ENCODE assay signal across 10 cellular contexts in genomic region chr14:32932921-32933622, GRCh38. TPM values are rescaled to one million over a fixed set of nuclear protein-coding genes. Genes with fewer than 3 reads are reported as not detected.
DNase-seq lines count a peak whose midpoint lies in the region; ATAC-seq, FAIRE-seq and TF ChIP-seq lines count a peak whose summit lies in the region.
"Had no signal": no experiment of that assay in that cellular context is flagged by ENCODE, and none has a peak within 500 bp of the region (broad histone marks: within the 10 kb centered on the region; RNA-seq: fewer than 3 reads in every experiment).

No MANE protein-coding gene starts in this region.

- no peak overlapping the region for H3K56ac ChIP-seq in H1 (replicated peaks; ENCODE audit: insufficient read length, low read depth, low read length)

- peak overlapping the region; percentile 78 to 98 for H3K4me2 ChIP-seq in H1 (ENCODE audit: insufficient read depth in 1 of 2, low read depth in 2 of 2, low read length in 2 of 2)

- H3K14ac ChIP-seq in H1 (ENCODE audit: insufficient read length), result no peak overlapping the region

- H2AFZ ChIP-seq in H1 (ENCODE audit: low read length), result peak overlapping the region; percentile 95

- peaks cover 1% of the 10 kb centered on the region for H3K9me3 Mint-ChIP-seq in activated CD8-positive, alpha-beta memory T cell treated with anti-CD3 and anti-CD28 coated beads, Interleukin-2, amount 10 ng/mL, durations not matched to agents 7 days and 5 days (ENCODE audit: low read depth)
- peaks cover 0 to 7% of the 10 kb centered on the region in 2 donors for H3K9me3 Mint-ChIP-seq in effector memory CD8-positive, alpha-beta T cell

- no peak overlapping the region for H2BK120ac ChIP-seq in H1 (replicated peaks; ENCODE audit: low read depth, low read length)

- peak overlapping the region; percentile 80 for H3K4me3 ChIP-seq in HUES6 (ENCODE audit: low read depth, low read length)
- peak overlapping the region; percentile 58 to 82 (median 60) for H3K4me3 ChIP-seq in H1 (ENCODE audit: extremely low read depth in 1 of 4, insufficient read depth in 2 of 4, low read depth in 3 of 4, low read length in 4 of 4)
- peak overlapping the region; percentile 15 to 26 (median 18) for H3K4me3 ChIP-seq in right lobe of liver
- peak overlapping the region; percentile 48 to 59 (median 50) for H3K4me3 ChIP-seq in stomach

- H3K23ac ChIP-seq in H1 (ENCODE audit: insufficient read length), result no peak overlapping the region

- H3K27me3 ChIP-seq in HUES6 (ENCODE audit: control insufficient read depth, insufficient read depth, low read length), result peaks cover 76% of the 10 kb centered on the region
- H3K27me3 ChIP-seq in H1 (replicated peaks in 1 of 4; ENCODE audit: control insufficient read depth in 3 of 4, extremely low read depth in 1 of 4, insufficient read depth in 3 of 4, low read length in 3 of 4), result peaks cover 11 to 69% (median 56%) of the 10 kb centered on the region in 4 experiments
- peaks cover 14 to 30% of the 10 kb centered on the region in 2 donors for H3K27me3 ChIP-seq in right lobe of liver
- peaks cover 0 to 72% (median 39%) of the 10 kb centered on the region in 3 donors for H3K27me3 ChIP-seq in stomach

- peaks cover 57% of the 10 kb centered on the region for H3K27me3 Mint-ChIP-seq in activated CD8-positive, alpha-beta memory T cell treated with anti-CD3 and anti-CD28 coated beads, Interleukin-2, amount 10 ng/mL, durations not matched to agents 7 days and 5 days
- H3K27me3 Mint-ChIP-seq in effector memory CD8-positive, alpha-beta T cell, result peaks cover 31 to 56% of the 10 kb centered on the region in 2 donors

- CTCF ChIA-PET in H1 (lab: Charles Lee; ENCODE audit: partially characterized antibody), result interaction anchor here (0.8 kb wide), 1 partner anchor 182 kb away, joined by 3 read pairs; no protein-coding TSS in a partner anchor
- CTCF ChIA-PET in activated CD8-positive, alpha-beta memory T cell treated with anti-CD3 and anti-CD28 coated beads, Interleukin-2, amount 10 ng/mL, durations not matched to agents 7 days and 5 days (lab: Charles Lee), result no interaction called here

- H3K4me3 Mint-ChIP-seq in activated CD8-positive, alpha-beta memory T cell treated with anti-CD3 and anti-CD28 coated beads, Interleukin-2, amount 10 ng/mL, durations not matched to agents 7 days and 5 days, result no peak overlapping the region
- H3K4me3 Mint-ChIP-seq in effector memory CD8-positive, alpha-beta T cell, result no peak overlapping the region

- H3K18ac ChIP-seq in H1 (ENCODE audit: extremely low read depth, low read length), result peak overlapping the region; percentile 91

- peaks cover 0 to 4% of the 10 kb centered on the region in 2 experiments for H4K20me1 ChIP-seq in H1 (replicated peaks in 1 of 2; ENCODE audit: control insufficient read depth in 1 of 2, insufficient read depth in 2 of 2, low read length in 2 of 2)

- H3K4me1 ChIP-seq in HUES6 (ENCODE audit: control insufficient read depth, insufficient read depth, low read length) (peaks cover 34% of the 10 kb centered on the region), H1 (replicated peaks in 1 of 4; ENCODE audit: control insufficient read depth in 3 of 4, insufficient read depth in 4 of 4, low read length in 3 of 4) (peaks cover 3 to 25% (median 11%) of the 10 kb centered on the region in 4 experiments), right lobe of liver (peaks cover 0 to 24% (median 3%) of the 10 kb centered on the region in 4 donors), stomach (peaks cover 14 to 41% (median 31%) of the 10 kb centered on the region in 4 donors)

- H3K36me3 ChIP-seq in HUES6 (ENCODE audit: control insufficient read depth, insufficient read depth, low read length), result no peaks in the 10 kb centered on the region
- H3K36me3 ChIP-seq in H1 (ENCODE audit: control insufficient read depth in 2 of 4, insufficient read depth in 4 of 4, low read length in 3 of 4), result no peaks in the 10 kb centered on the region
- no peaks in the 10 kb centered on the region for H3K36me3 ChIP-seq in right lobe of liver
- no peaks in the 10 kb centered on the region for H3K36me3 ChIP-seq in stomach

- TF ChIP-seq CTCF in H1 (IDR thresholded peaks at IDR 0.05; ENCODE audit: control extremely low read depth in 1 of 3, insufficient read depth in 1 of 3, low read depth in 1 of 3, low read length in 3 of 3) (no peak), right lobe of liver (IDR thresholded peaks at IDR 0.05) (no peak), stomach (IDR thresholded peaks at IDR 0.05) (no peak)

- no peak overlapping the region for H3K4ac ChIP-seq in H1 (replicated peaks; ENCODE audit: insufficient read length, low read depth, low read length)

- no peaks in the 10 kb centered on the region for H3K79me1 ChIP-seq in H1 (ENCODE audit: low read depth, low read length)

- TF ChIP-seq POLR2A in H1 (IDR thresholded peaks at IDR 0.05; ENCODE audit: control extremely low read depth in 1 of 2, low read depth in 2 of 2, low read length in 2 of 2) (peak in 1 of 2 experiments; percentile 32; a peak in 1 of 3 replicates), right lobe of liver (IDR thresholded peaks at IDR 0.05) (no peak), stomach (IDR thresholded peaks at IDR 0.05) (no peak)

- TF ChIP-seq RAD21 in H1 (IDR thresholded peaks at IDR 0.05 in 1 of 2, conservative IDR thresholded peaks at IDR 0.05 in 1 of 2; ENCODE audit: low read depth in 2 of 2, low read length in 2 of 2), result peak in 1 of 2 experiments; percentile 0; a peak in 1 of 4 replicates

- peaks cover 3% of the 10 kb centered on the region for H3K36me3 Mint-ChIP-seq in activated CD8-positive, alpha-beta memory T cell treated with anti-CD3 and anti-CD28 coated beads, Interleukin-2, amount 10 ng/mL, durations not matched to agents 7 days and 5 days
- H3K36me3 Mint-ChIP-seq in effector memory CD8-positive, alpha-beta T cell (ENCODE audit: insufficient read depth), result no peaks in the 10 kb centered on the region

- 0 out of 2 replicates have a peak overlapping the region, but pooled peaks have one; percentile 24 for H2BK20ac ChIP-seq in H1 (ENCODE audit: low read length)

- H4K91ac ChIP-seq in H1 (replicated peaks; ENCODE audit: insufficient read length, low read length), result no peak overlapping the region

- H2BK5ac ChIP-seq in H1 (ENCODE audit: low read depth, low read length), result peak overlapping the region; percentile 39; the same call in 1 of the 2 replicates

- peak overlapping the region; percentile 81; the same call in 1 of the 2 replicates for H2BK12ac ChIP-seq in H1 (ENCODE audit: low read depth, low read length)

- peaks cover 3% of the 10 kb centered on the region for H3K4me1 Mint-ChIP-seq in activated CD8-positive, alpha-beta memory T cell treated with anti-CD3 and anti-CD28 coated beads, Interleukin-2, amount 10 ng/mL, durations not matched to agents 7 days and 5 days
- H3K4me1 Mint-ChIP-seq in effector memory CD8-positive, alpha-beta T cell (ENCODE audit: low read depth in 2 of 2), result peaks cover under 1% of the 10 kb centered on the region in 2 donors

- no peaks in the 10 kb centered on the region for H3K9me3 ChIP-seq in HUES6 (ENCODE audit: control insufficient read depth, insufficient read depth, low read depth, low read length)
- H3K9me3 ChIP-seq in H1 (ENCODE audit: insufficient read depth in 2 of 2, low read depth in 1 of 2, low read length in 1 of 2), result no peaks in the 10 kb centered on the region
- H3K9me3 ChIP-seq in right lobe of liver, result no peaks in the 10 kb centered on the region
- H3K9me3 ChIP-seq in stomach, result no peaks in the 10 kb centered on the region

- no peak overlapping the region; the same call in 1 of the 2 replicates for H4K8ac ChIP-seq in H1 (ENCODE audit: extremely low read depth, insufficient read depth, low read length)

- H2BK15ac ChIP-seq in H1 (ENCODE audit: low read length), result peak overlapping the region; percentile 81; the same call in 1 of the 2 replicates

- H3K27ac ChIP-seq in HUES6 (ENCODE audit: low read depth, low read length) (no peak overlapping the region), H1 (ENCODE audit: low read depth, low read length) (no peak overlapping the region), right lobe of liver (no peak overlapping the region), stomach (peak overlapping the region in 2 of 5 donors; percentile 16 to 49)

- no peak overlapping the region for H4K5ac ChIP-seq in H1 (ENCODE audit: insufficient read length, low read depth, low read length)

- ATAC-seq in right lobe of liver, result peak; percentile 21 to 45 (median 44)
- ATAC-seq in activated CD8-positive, alpha-beta memory T cell treated with anti-CD3 and anti-CD28 coated beads, Interleukin-2, amount 10 ng/mL, durations not matched to agents 7 days and 5 days, result no peak
- no peak for ATAC-seq in effector memory CD8-positive, alpha-beta T cell (replicated peaks)

- H3K23me2 ChIP-seq in H1 (ENCODE audit: low read depth, low read length), result peaks cover 31% of the 10 kb centered on the region

- no peak overlapping the region for H3K9ac ChIP-seq in HUES6 (ENCODE audit: low read length)
- H3K9ac ChIP-seq in H1 (replicated peaks in 1 of 4; ENCODE audit: extremely low read depth in 1 of 4, low read depth in 3 of 4, low read length in 3 of 4), result peak overlapping the region in 1 of 4 experiments; percentile 53; a peak in 1 of 7 replicates

- no peak for TF ChIP-seq EP300 in H1 (IDR thresholded peaks at IDR 0.05; ENCODE audit: borderline replicate concordance in 1 of 2, low read depth in 2 of 2, low read length in 2 of 2)
- TF ChIP-seq EP300 in stomach (IDR thresholded peaks at IDR 0.05), result no peak

- FAIRE-seq in H1 (lab: Jason Lieb, UNC), result no peak

- no peak overlapping the region for H2AK5ac ChIP-seq in H1 (ENCODE audit: low read depth, low read length)

- POLR2A ChIA-PET in H1 (lab: Charles Lee; ENCODE audit: partially characterized antibody), result no interaction called here

- peak in 1 of 2 experiments; percentile 87 for DNase-seq in H1 (ENCODE audit: low read depth in 1 of 2, low spot score in 2 of 2)
- peak in 1 of 3 donors; percentile 30 for DNase-seq in right lobe of liver
- DNase-seq in stomach, result no peak
- no peak for DNase-seq in activated naive CD4-positive, alpha-beta T cell (lab: John Stamatoyannopoulos, UW)
- no peak for DNase-seq in activated CD8-positive, alpha-beta memory T cell treated with anti-CD3 and anti-CD28 coated beads, Interleukin-2, amount 10 ng/mL, durations not matched to agents 7 days and 5 days
- no peak for DNase-seq in effector memory CD8-positive, alpha-beta T cell
- DNase-seq in cerebellar nuclear complex (lab: John Stamatoyannopoulos, UW), result no peak
- DNase-seq: activated CD8-positive, alpha-beta memory T cell treated with anti-CD3 and anti-CD28 coated beads, Interleukin-2, amount 50 U/mL, for 4 hours had no signal

- H3K27ac Mint-ChIP-seq in activated CD8-positive, alpha-beta memory T cell treated with anti-CD3 and anti-CD28 coated beads, Interleukin-2, amount 10 ng/mL, durations not matched to agents 7 days and 5 days, result no peak overlapping the region
- no peak overlapping the region for H3K27ac Mint-ChIP-seq in effector memory CD8-positive, alpha-beta T cell

- intact Hi-C loops in right lobe of liver (cut with DNase I) (no loop called here), stomach (cut with DNase I; ENCODE audit: low total_unique reads) (no loop called here)

- WGBS in H1 (ENCODE audit: extremely low coverage in 1 of 2, insufficient coverage in 1 of 2, insufficient read length in 1 of 2, insufficient replicate concordance in 2 of 2, low coverage in 1 of 2, low lambda C conversion rate in 2 of 2, missing lambda C conversion rate in 1 of 2), 2 experiments, result 1% methylated on average over 44 of the region's 57 CpGs; no CpG with 5 or more reads in 1 of the 2 experiments
- WGBS in right lobe of liver (ENCODE audit: insufficient coverage, low coverage, low lambda C conversion rate, missing lambda C conversion rate), result 0% methylated on average over 14 of the region's 57 CpGs
- 3 to 10% (median 4%) methylated on average over 11 to 57 of the region's 57 CpGs for WGBS in stomach, 5 donors

- no peaks in the 10 kb centered on the region for H3K79me2 ChIP-seq in H1 (ENCODE audit: control insufficient read depth in 1 of 2, insufficient read depth in 2 of 2, low read length in 2 of 2)

RNA-seq across cellular contexts. Expression of gene NPAS3, which starts 5.6 kb away (rescaled TPM):
- total RNA-seq in H1 (2021; fragmentation: NEBNext Ultra II Directional; extraction: Animal tissue kit (Norgen Biotek cat#: 25700)), result 0.60 and 0.63 TPM in 2 replicates
- 0.11 and 0.14 TPM in 2 replicates for polyA plus RNA-seq in H1 (2011; rRNA removed)
- polyA plus RNA-seq in H1 (2011; cell fraction: cytosol; rRNA removed), result 0.17 TPM
- 0.39 TPM for polyA plus RNA-seq in H1 (2011; cell fraction: nucleus; rRNA removed)
- polyA plus RNA-seq in H1 (2012, experiment 1 of 2), result 0.29 to 0.50 TPM (median 0.40 TPM) in 4 replicates
- polyA plus RNA-seq in H1 (2012, experiment 2 of 2), result 0.35 TPM
- 0.36 TPM for polyA plus RNA-seq in H1 (2013, experiment 1 of 2)
- polyA plus RNA-seq in H1 (2013, experiment 2 of 2), result 0.46 TPM
- 0.98 and 1.0 TPM in 2 replicates for polyA minus RNA-seq in H1 (2011; rRNA and poly(A)+ RNA removed)
- polyA minus RNA-seq in H1 (2011; cell fraction: cytosol; rRNA and poly(A)+ RNA removed), result 2.7 TPM
- polyA minus RNA-seq in H1 (2011; cell fraction: nucleus; rRNA and poly(A)+ RNA removed), result 3.1 TPM
- under 1 TPM in 4 of 6 experiments, not detected in 2; 0.11 to 0.83 (median 0.21) TPM for total RNA-seq in right lobe of liver
- total RNA-seq in stomach, result 1 to 10 TPM in 2 of 5 donors, under 1 TPM in 2, not detected in 1; under 0.01 to 7.9 (median 2.0) TPM
- 1 to 10 TPM in 1 of 3 donors, under 1 TPM in 2; 0.35 to 1.6 (median 0.76) TPM for polyA plus RNA-seq in stomach
- not detected for total RNA-seq in activated CD8-positive, alpha-beta memory T cell treated with anti-CD3 and anti-CD28 coated beads, Interleukin-2, amount 10 ng/mL, durations not matched to agents 7 days and 5 days
- total RNA-seq: LHCN-M2 had no signal

Comparison
In these comparisons a context has a peak if more than half of its experiments do, and no peak if none do; other contexts are left out.
1. H3K4me3 ChIP-seq: peak in every context shown above with its lines; median percentile 80 in HUES6; 60 in H1; 50 in stomach; 18 in right lobe of liver.
2. ATAC-seq: peak in right lobe of liver (4 of 4); none in activated CD8-positive, alpha-beta memory T cell treated with anti-CD3 and anti-CD28 coated beads, Interleukin-2, amount 10 ng/mL, durations not matched to agents 7 days and 5 days (single experiment) and effector memory CD8-positive, alpha-beta T cell (single experiment).